1 cellular context compared by ENCODE assay signal in genomic region chr12:93758974-93759373, GRCh38.
TF ChIP-seq lines count a peak whose summit lies in the region.

No MANE protein-coding gene starts in this region.

TF ChIP-seq in A549, 52 proteins besides CTCF, POLR2A, EP300 and RAD21 (continued from another document):
- TF ChIP-seq REST (IDR thresholded peaks at IDR 0.05) (no peak), HES2 (IDR thresholded peaks at IDR 0.05) (no peak), FOSB (CRISPR knock-in tag; IDR thresholded peaks at IDR 0.05) (no peak), TP53 (CRISPR knock-in tag; IDR thresholded peaks at IDR 0.05) (no peak), HOXA7 (CRISPR knock-in tag; IDR thresholded peaks at IDR 0.05) (no peak), SMC3 (IDR thresholded peaks at IDR 0.05) (no peak), RFX5 (IDR thresholded peaks at IDR 0.05) (no peak), ZSCAN20 (CRISPR knock-in tag; IDR thresholded peaks at IDR 0.05) (no peak), CBX2 (IDR thresholded peaks at IDR 0.05; ENCODE audit: borderline replicate concordance, low read depth) (no peak)
